ENCODE assay signal across 10 cellular contexts in the genomic region with DNA sequence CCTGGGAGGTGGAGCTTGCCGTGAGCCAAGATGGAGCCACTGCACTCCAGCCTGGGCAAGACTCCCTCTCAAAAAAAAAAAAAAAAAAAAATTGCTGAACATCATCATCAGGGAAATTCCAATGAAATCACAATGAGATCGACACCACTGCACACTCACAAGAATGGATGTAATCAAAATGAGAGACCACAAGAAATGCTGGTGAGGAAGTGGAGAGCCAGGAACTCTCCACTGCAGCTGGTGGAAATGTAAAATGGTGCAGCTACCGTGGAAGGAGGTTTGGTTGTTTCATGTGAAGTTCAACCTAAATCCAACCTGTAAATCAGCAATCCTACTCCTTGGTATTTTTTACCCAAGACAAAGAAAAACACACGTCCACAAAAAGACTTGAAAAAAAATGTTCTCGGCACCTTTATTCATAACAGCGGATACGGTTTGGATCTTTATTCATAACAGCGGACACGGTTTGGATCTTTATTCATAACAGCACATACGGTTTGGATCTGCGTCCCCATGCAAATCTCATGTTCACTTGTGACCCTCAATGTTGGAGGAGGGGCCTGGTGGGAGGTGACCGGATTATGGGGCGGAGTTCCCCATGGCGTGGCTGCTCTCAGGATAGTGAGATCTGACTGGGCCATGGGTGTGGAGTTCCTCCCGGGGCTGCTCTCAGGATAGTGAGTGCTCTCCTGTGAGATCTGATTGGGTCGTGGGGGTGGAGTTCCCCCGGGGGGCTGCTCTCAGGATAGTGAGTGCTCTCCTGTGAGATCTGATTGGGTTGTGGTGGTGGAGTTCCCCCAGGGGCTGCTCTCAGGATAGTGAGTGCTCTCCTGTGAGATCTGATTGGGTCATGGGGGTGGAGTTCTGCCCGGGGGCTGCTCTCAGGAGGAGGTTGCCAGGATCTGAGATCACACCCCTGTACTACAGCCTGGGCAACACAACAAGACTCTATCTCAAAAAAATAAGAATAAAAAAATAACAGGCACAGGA. TPM values are rescaled to one million over a fixed set of nuclear protein-coding genes. Genes with fewer than 3 reads are reported as not detected.
DNase-seq lines count a peak whose midpoint lies in the region; ATAC-seq and TF ChIP-seq lines count a peak whose summit lies in the region.
"Had no signal": no experiment of that assay in that cellular context is flagged by ENCODE, and none has a peak within 500 bp of the region (broad histone marks: within the 10 kb centered on the region; RNA-seq: fewer than 3 reads in every experiment).

No MANE protein-coding gene starts in this region.

- WGBS in esophagus muscularis mucosa = 76% methylated on average over 17 of the region's 18 CpGs

- H3K4me1 ChIP-seq in left ventricle myocardium inferior (peaks cover 48% of the 10 kb centered on the region), esophagus muscularis mucosa (peaks cover 19 to 50% (median 32%) of the 10 kb centered on the region in 4 donors)

- no peak for ATAC-seq in HG03460 (IDR thresholded peaks at IDR 0.05; ENCODE audit: unreplicated experiment)

- no peak overlapping the region for H3K4me3 ChIP-seq in left ventricle myocardium inferior
- no peak overlapping the region for H3K4me3 ChIP-seq in esophagus muscularis mucosa
- H3K4me3 ChIP-seq: upper lobe of left lung had no signal

- TF ChIP-seq CTCF in left ventricle myocardium inferior (IDR thresholded peaks at IDR 0.05; ENCODE audit: borderline replicate concordance) (no peak), esophagus muscularis mucosa (IDR thresholded peaks at IDR 0.05) (no peak)

- no peaks in the 10 kb centered on the region for H3K36me3 ChIP-seq in left ventricle myocardium inferior
- H3K36me3 ChIP-seq in esophagus muscularis mucosa = no peaks in the 10 kb centered on the region

- TF ChIP-seq EP300 in esophagus muscularis mucosa (IDR thresholded peaks at IDR 0.05) = no peak

- TF ChIP-seq POLR2A in erythroblast (IDR thresholded peaks at IDR 0.05; ENCODE audit: low read length) (no peak), esophagus muscularis mucosa (IDR thresholded peaks at IDR 0.05; ENCODE audit: low read depth) (no peak)

- intact Hi-C loops in cardiac septum (cut with DNase I) = no loop called here
- intact Hi-C loops in left ventricle myocardium inferior (cut with micrococcal nuclease) = no loop called here
- intact Hi-C loops in esophagus muscularis mucosa (cut with DNase I) = no loop called here

- H3K9me3 ChIP-seq in left ventricle myocardium inferior (replicated peaks) (no peaks in the 10 kb centered on the region), esophagus muscularis mucosa (no peaks in the 10 kb centered on the region)
- H3K9me3 ChIP-seq: upper lobe of left lung had no signal

- DNase-seq in cardiac septum (ENCODE audit: low spot score) (peak; percentile 35), left ventricle myocardium inferior (no peak), NCI-H526 treated with DMSO at 0.1 percent for 48 hours (lab: John Stamatoyannopoulos, UW) (peak; percentile 74), erythroblast (lab: John Stamatoyannopoulos, UW) (peak; percentile 28 to 33), HPDE6-E6E7 (ENCODE audit: extremely low spot score) (no peak), esophagus muscularis mucosa (ENCODE audit: extremely low spot score) (no peak), 8988T (no peak)

- no peak overlapping the region for H3K27ac ChIP-seq in left ventricle myocardium inferior (replicated peaks)
- no peak overlapping the region for H3K27ac ChIP-seq in esophagus muscularis mucosa (replicated peaks in 1 of 4)
- H3K27ac ChIP-seq: upper lobe of left lung, VCaP had no signal

- H3K27me3 ChIP-seq in left ventricle myocardium inferior (ENCODE audit: low read depth) (no peaks in the 10 kb centered on the region), esophagus muscularis mucosa (no peaks in the 10 kb centered on the region)
- H3K27me3 ChIP-seq: upper lobe of left lung had no signal

RNA-seq across cellular contexts. Expression of a gene that starts 7.7 kb away (rescaled TPM):
- total RNA-seq in cardiac septum (36.1 TPM), left ventricle myocardium inferior (25.1 TPM), esophagus muscularis mucosa (10 to 100 TPM; 64.8 to 73.9 (median 70.6) TPM)

RNA-seq across cellular contexts. Expression of a gene that starts 7.9 kb away (rescaled TPM):
- 22.7 TPM for total RNA-seq in cardiac septum
- 20.3 TPM for total RNA-seq in left ventricle myocardium inferior
- 10 to 100 TPM; 17.6 to 39.5 (median 20.0) TPM for total RNA-seq in esophagus muscularis mucosa

RNA-seq across cellular contexts. Expression of a gene that starts 49.0 kb away (rescaled TPM):
- 5.2 TPM for total RNA-seq in cardiac septum
- 3.5 TPM for total RNA-seq in left ventricle myocardium inferior
- total RNA-seq in esophagus muscularis mucosa = 10 to 100 TPM in 2 of 4 donors, 1 to 10 TPM in 2; 7.5 to 11.9 (median 9.9) TPM

Comparison
In these comparisons a context has a peak if more than half of its experiments do, and no peak if none do; other contexts are left out.
1. DNase-seq: peak in cardiac septum (single experiment), NCI-H526 treated with DMSO at 0.1 percent for 48 hours (single experiment) and erythroblast (2 of 2); none in left ventricle myocardium inferior (single experiment), HPDE6-E6E7 (single experiment), esophagus muscularis mucosa (single experiment) and 8988T (single experiment).